Comparison of ENCODE assay signal across 37 cellular contexts in genomic region chr19:44814517-44814916, GRCh38. TPM values are rescaled to one million over a fixed set of nuclear protein-coding genes. Genes with fewer than 3 reads are reported as not detected.
"Had no signal": no experiment of that assay in that cellular context is flagged by ENCODE, and none has a peak within 500 bp of the region (broad histone marks: within the 10 kb centered on the region; RNA-seq: fewer than 3 reads in every experiment).

No MANE protein-coding gene starts in this region.

- ATAC-seq: activated CD4-positive, alpha-beta T cell treated with anti-CD3 and anti-CD28 coated beads for 36 hours; activated CD8-positive, alpha-beta memory T cell treated with anti-CD3 and anti-CD28 coated beads, Interleukin-2, amount 10 ng/mL, durations not matched to agents 7 days and 5 days; activated CD8-positive, alpha-beta T cell treated with anti-CD3 and anti-CD28 coated beads, Interleukin-2, amount 10 ng/mL, durations not matched to agents 7 days and 5 days; activated naive CD8-positive, alpha-beta T cell treated with anti-CD3 and anti-CD28 coated beads, Interleukin-2, amount 50 U/mL, for 24 hours; body of pancreas; gastroesophageal sphincter; heart right ventricle; T-helper 17 cell had no signal

- H3K27me3 ChIP-seq: adrenal gland, body of pancreas, gastroesophageal sphincter had no signal

- H3K4me3 ChIP-seq: adrenal gland, body of pancreas, esophagus squamous epithelium, gastroesophageal sphincter, heart right ventricle had no signal

- FAIRE-seq: colon, endometrium, endothelial cell of umbilical vein had no signal

- H3K9me3 ChIP-seq: adrenal gland, body of pancreas, esophagus squamous epithelium, gastroesophageal sphincter, heart right ventricle had no signal

- H3K27ac ChIP-seq: adrenal gland, body of pancreas, epithelial cell of prostate, esophagus squamous epithelium, gastroesophageal sphincter, heart right ventricle had no signal

- DNase-seq: activated B cell treated with CpG ODN at 0.5 μM for 24 hours; activated CD4-positive, alpha-beta memory T cell treated with anti-CD3 and anti-CD28 coated beads for 36 hours; activated CD4-positive, alpha-beta T cell treated with anti-CD3 and anti-CD28 coated beads for 36 hours; activated CD4-positive, alpha-beta T cell treated with anti-CD3 and anti-CD28 coated beads, Interleukin-2, amount 10 ng/mL, durations not matched to agents 24 days and 14 days; activated CD4-positive, CD25-positive, alpha-beta regulatory T cell treated with anti-CD3 and anti-CD28 coated beads, Interleukin-2, amount 50 U/mL, for 72 hours; activated CD8-positive, alpha-beta memory T cell treated with anti-CD3 and anti-CD28 coated beads, Interleukin-2, amount 10 ng/mL, durations not matched to agents 7 days and 5 days; activated CD8-positive, alpha-beta memory T cell treated with anti-CD3 and anti-CD28 coated beads, Interleukin-2, amount 50 U/mL, for 4 hours; activated CD8-positive, alpha-beta T cell treated with anti-CD3 and anti-CD28 coated beads, Interleukin-2, amount 10 ng/mL, durations not matched to agents 7 days and 5 days; activated effector memory CD4-positive, alpha-beta T cell treated with anti-CD3 and anti-CD28 coated beads, Interleukin-2, amount 50 U/mL, for 16 hours; activated naive CD4-positive, alpha-beta T cell treated with anti-CD3 and anti-CD28 coated beads for 36 hours; activated naive CD8-positive, alpha-beta T cell treated with anti-CD3 and anti-CD28 coated beads for 36 hours; activated naive CD8-positive, alpha-beta T cell treated with anti-CD3 and anti-CD28 coated beads, Interleukin-2, amount 50 U/mL, for 24 hours; activated T-cell treated with anti-CD3 and anti-CD28 coated beads, Interleukin-2, amount 50 U/mL, for 1 hour; activated T-cell treated with anti-CD3 and anti-CD28 coated beads, Interleukin-2, amount 50 U/mL, for 48 hours; adrenal gland; aorta; body of pancreas; caudate nucleus; cortex of kidney; effector CD8-positive, alpha-beta T cell; esophagus squamous epithelium; foreskin melanocyte; heart right ventricle; T-helper 17 cell; T1000; WERI-Rb-1 had no signal

RNA-seq across cellular contexts. Expression of gene BCAM, which starts 5.6 kb away (rescaled TPM):
- total RNA-seq: activated B cell treated with CpG ODN at 0.5 μM for 24 hours; activated CD4-positive, alpha-beta memory T cell treated with anti-CD3 and anti-CD28 coated beads for 36 hours; activated CD4-positive, alpha-beta T cell treated with anti-CD3 and anti-CD28 coated beads for 36 hours; activated CD4-positive, alpha-beta T cell treated with anti-CD3 and anti-CD28 coated beads, Interleukin-2, amount 10 ng/mL, durations not matched to agents 24 days and 14 days; activated CD8-positive, alpha-beta memory T cell treated with anti-CD3 and anti-CD28 coated beads for 36 hours; activated CD8-positive, alpha-beta memory T cell treated with anti-CD3 and anti-CD28 coated beads, Interleukin-2, amount 10 ng/mL, durations not matched to agents 7 days and 5 days; activated CD8-positive, alpha-beta T cell treated with anti-CD3 and anti-CD28 coated beads, Interleukin-2, amount 10 ng/mL, durations not matched to agents 7 days and 5 days; activated naive CD4-positive, alpha-beta T cell treated with anti-CD3 and anti-CD28 coated beads for 36 hours; activated naive CD8-positive, alpha-beta T cell treated with anti-CD3 and anti-CD28 coated beads for 36 hours; activated T-helper 1 cell treated with anti-CD3 and anti-CD28 coated beads, Interleukin-12 subunit alpha, Interleukin-12 subunit beta, Interleukin-2, Interleukin-4 antibody, amounts not matched to agents 30 ng/mL and 10 ng/mL and 1 ng/mL, durations not matched to agents 14 hours and 24 hours and 36 hours; activated T-helper 2 cell treated with anti-CD3 and anti-CD28 coated beads, Interferon-gamma antibody, Interleukin-2, Interleukin-4, amounts not matched to agents 10 μg/mL and 5 μg/mL and 100 μg/mL, durations not matched to agents 14 hours and 24 hours and 36 hours; T-helper 17 cell had no signal

RNA-seq across cellular contexts. Expression of gene CBLC, which starts 36.8 kb away (rescaled TPM):
- total RNA-seq: activated B cell treated with CpG ODN at 0.5 μM for 24 hours; activated CD4-positive, alpha-beta memory T cell treated with anti-CD3 and anti-CD28 coated beads for 36 hours; activated CD4-positive, alpha-beta T cell treated with anti-CD3 and anti-CD28 coated beads for 36 hours; activated CD4-positive, alpha-beta T cell treated with anti-CD3 and anti-CD28 coated beads, Interleukin-2, amount 10 ng/mL, durations not matched to agents 24 days and 14 days; activated CD8-positive, alpha-beta memory T cell treated with anti-CD3 and anti-CD28 coated beads for 36 hours; activated CD8-positive, alpha-beta memory T cell treated with anti-CD3 and anti-CD28 coated beads, Interleukin-2, amount 10 ng/mL, durations not matched to agents 7 days and 5 days; activated CD8-positive, alpha-beta T cell treated with anti-CD3 and anti-CD28 coated beads, Interleukin-2, amount 10 ng/mL, durations not matched to agents 7 days and 5 days; activated naive CD4-positive, alpha-beta T cell treated with anti-CD3 and anti-CD28 coated beads for 36 hours; activated naive CD8-positive, alpha-beta T cell treated with anti-CD3 and anti-CD28 coated beads for 36 hours; activated T-helper 1 cell treated with anti-CD3 and anti-CD28 coated beads, Interleukin-12 subunit alpha, Interleukin-12 subunit beta, Interleukin-2, Interleukin-4 antibody, amounts not matched to agents 30 ng/mL and 10 ng/mL and 1 ng/mL, durations not matched to agents 14 hours and 24 hours and 36 hours; activated T-helper 2 cell treated with anti-CD3 and anti-CD28 coated beads, Interferon-gamma antibody, Interleukin-2, Interleukin-4, amounts not matched to agents 10 μg/mL and 5 μg/mL and 100 μg/mL, durations not matched to agents 14 hours and 24 hours and 36 hours; aorta; chondrocyte; endothelial cell of umbilical vein; glomerular endothelial cell; T-helper 17 cell had no signal
- polyA plus RNA-seq: fibroblast of lung, heart right ventricle had no signal
